ENCODE assay signal across 21 cellular contexts in the genomic region with DNA sequence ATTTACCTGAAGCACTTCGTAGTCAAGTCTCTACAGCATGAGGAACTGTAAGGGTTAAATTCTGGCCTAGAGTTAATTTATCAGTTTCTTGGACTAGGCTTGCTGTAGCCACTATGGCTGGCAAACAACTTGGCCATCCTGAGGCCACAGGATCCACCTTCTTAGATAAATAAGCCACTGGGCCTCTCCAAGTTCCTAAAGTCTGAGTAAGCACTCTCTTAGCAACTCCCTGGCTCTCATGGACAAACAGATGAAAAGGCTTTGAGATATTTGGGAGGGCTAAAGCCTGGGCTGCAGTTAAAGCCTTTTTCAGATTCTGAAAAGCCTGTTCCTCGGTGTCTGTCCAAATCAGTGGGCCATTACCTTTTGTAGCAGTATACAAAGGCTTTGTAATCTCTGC.
DNase-seq lines count a peak whose midpoint lies in the region; ATAC-seq and TF ChIP-seq lines count a peak whose summit lies in the region.
"Had no signal": no experiment of that assay in that cellular context is flagged by ENCODE, and none has a peak within 500 bp of the region (broad histone marks: within the 10 kb centered on the region; RNA-seq: fewer than 3 reads in every experiment).

No MANE protein-coding gene starts in this region.

- no peak for TF ChIP-seq CTCF in esophagus muscularis mucosa (IDR thresholded peaks at IDR 0.05)

- peaks cover 0 to 62% (median 0%) of the 10 kb centered on the region in 4 donors for H3K27me3 ChIP-seq in esophagus muscularis mucosa

- peaks cover 17% of the 10 kb centered on the region for H3K4me1 Mint-ChIP-seq in activated naive CD4-positive, alpha-beta T cell treated with anti-CD3 and anti-CD28 coated beads for 36 hours (ENCODE audit: low read depth)
- H3K4me1 Mint-ChIP-seq in activated CD4-positive, alpha-beta memory T cell treated with anti-CD3 and anti-CD28 coated beads, Interleukin-2, amount 10 ng/mL, durations not matched to agents 7 days and 5 days = peaks cover 9% of the 10 kb centered on the region
- H3K4me1 Mint-ChIP-seq: B cell had no signal

- H3K36me3 Mint-ChIP-seq in activated naive CD4-positive, alpha-beta T cell treated with anti-CD3 and anti-CD28 coated beads for 36 hours (ENCODE audit: low read depth) = no peaks in the 10 kb centered on the region
- peaks cover 0 to 8% of the 10 kb centered on the region in 2 donors for H3K36me3 Mint-ChIP-seq in activated naive CD4-positive, alpha-beta T cell treated with anti-CD3 and anti-CD28 coated beads, Interleukin-2, amount 50 U/mL, for 72 hours
- no peaks in the 10 kb centered on the region for H3K36me3 Mint-ChIP-seq in activated CD4-positive, alpha-beta memory T cell treated with anti-CD3 and anti-CD28 coated beads, Interleukin-2, amount 10 ng/mL, durations not matched to agents 7 days and 5 days (ENCODE audit: low read depth)
- H3K36me3 Mint-ChIP-seq: CD4-positive, alpha-beta memory T cell had no signal

- H3K4me3 ChIP-seq in esophagus muscularis mucosa = no peak overlapping the region
- H3K4me3 ChIP-seq: SK-N-MC had no signal

- DNase-seq in activated naive CD4-positive, alpha-beta T cell treated with anti-CD3 and anti-CD28 coated beads for 36 hours = no peak
- no peak for DNase-seq in activated naive CD4-positive, alpha-beta T cell treated with anti-CD3 and anti-CD28 coated beads, Interleukin-2, amount 50 U/mL, for 72 hours (ENCODE audit: low spot score in 2 of 2)
- DNase-seq in LoVo (ENCODE audit: low spot score) (peak; percentile 73), esophagus muscularis mucosa (ENCODE audit: extremely low spot score) (peak; percentile 55), NCI-H2171 treated with DMSO at 0.1 percent for 48 hours (lab: John Stamatoyannopoulos, UW) (no peak)
- no peak for DNase-seq in activated CD8-positive, alpha-beta memory T cell treated with anti-CD3 and anti-CD28 coated beads, Interleukin-2, amount 50 U/mL, for 4 hours
- no peak for DNase-seq in activated CD4-positive, alpha-beta memory T cell treated with anti-CD3 and anti-CD28 coated beads, Interleukin-2, amount 10 ng/mL, durations not matched to agents 7 days and 5 days
- DNase-seq: CD4-positive, alpha-beta memory T cell; DMS53; GOT3; MM.1S; NCI-H1092; NCI-H146; NCI-H2029 treated with DMSO at 0.1 percent for 48 hours; NCI-H2171; NCI-H446 treated with DMSO at 0.1 percent for 48 hours; NCI-H69 had no signal

- CTCF ChIA-PET in activated naive CD4-positive, alpha-beta T cell treated with anti-CD3 and anti-CD28 coated beads for 36 hours (lab: Charles Lee) = interaction anchor here (0.5 to 3.2 kb wide), 14 partner anchors 9 to 161 kb away, joined by 3 to 22 read pairs (median 4); no protein-coding TSS in a partner anchor
- CTCF ChIA-PET in activated CD4-positive, alpha-beta memory T cell treated with anti-CD3 and anti-CD28 coated beads, Interleukin-2, amount 10 ng/mL, durations not matched to agents 7 days and 5 days (lab: Charles Lee) = interaction anchor here (1.6 to 2.3 kb wide), 4 partner anchors 9 to 32 kb away, joined by 7 to 25 read pairs (median 8); no protein-coding TSS in a partner anchor

- H3K4me3 Mint-ChIP-seq in activated naive CD4-positive, alpha-beta T cell treated with anti-CD3 and anti-CD28 coated beads for 36 hours = peak overlapping the region; percentile 71
- no peak overlapping the region for H3K4me3 Mint-ChIP-seq in activated CD4-positive, alpha-beta memory T cell treated with anti-CD3 and anti-CD28 coated beads, Interleukin-2, amount 10 ng/mL, durations not matched to agents 7 days and 5 days
- H3K4me3 Mint-ChIP-seq: B cell had no signal

- H3K4me1 ChIP-seq in esophagus muscularis mucosa = no peaks in the 10 kb centered on the region

- peaks cover 22% of the 10 kb centered on the region for H3K27me3 Mint-ChIP-seq in activated naive CD4-positive, alpha-beta T cell treated with anti-CD3 and anti-CD28 coated beads for 36 hours (ENCODE audit: low read depth)
- H3K27me3 Mint-ChIP-seq in activated CD4-positive, alpha-beta memory T cell treated with anti-CD3 and anti-CD28 coated beads, Interleukin-2, amount 10 ng/mL, durations not matched to agents 7 days and 5 days = peaks cover 63% of the 10 kb centered on the region

- H3K9me3 Mint-ChIP-seq in activated naive CD4-positive, alpha-beta T cell treated with anti-CD3 and anti-CD28 coated beads for 36 hours = no peaks in the 10 kb centered on the region
- H3K9me3 Mint-ChIP-seq in activated naive CD4-positive, alpha-beta T cell treated with anti-CD3 and anti-CD28 coated beads, Interleukin-2, amount 50 U/mL, for 72 hours = no peaks in the 10 kb centered on the region
- no peaks in the 10 kb centered on the region for H3K9me3 Mint-ChIP-seq in activated CD4-positive, alpha-beta memory T cell treated with anti-CD3 and anti-CD28 coated beads, Interleukin-2, amount 10 ng/mL, durations not matched to agents 7 days and 5 days

- intact Hi-C loops in activated naive CD4-positive, alpha-beta T cell treated with anti-CD3 and anti-CD28 coated beads for 36 hours (cut with micrococcal nuclease) = no loop called here
- intact Hi-C loops in esophagus muscularis mucosa (cut with DNase I) = no loop called here

- no peak for TF ChIP-seq EP300 in esophagus muscularis mucosa (IDR thresholded peaks at IDR 0.05)

- H3K27ac Mint-ChIP-seq in activated naive CD4-positive, alpha-beta T cell treated with anti-CD3 and anti-CD28 coated beads for 36 hours = no peak overlapping the region
- H3K27ac Mint-ChIP-seq in activated naive CD4-positive, alpha-beta T cell treated with anti-CD3 and anti-CD28 coated beads, Interleukin-2, amount 50 U/mL, for 72 hours = no peak overlapping the region
- no peak overlapping the region for H3K27ac Mint-ChIP-seq in activated CD4-positive, alpha-beta memory T cell treated with anti-CD3 and anti-CD28 coated beads, Interleukin-2, amount 10 ng/mL, durations not matched to agents 7 days and 5 days
- H3K27ac Mint-ChIP-seq: B cell had no signal

- no peak for TF ChIP-seq POLR2A in esophagus muscularis mucosa (IDR thresholded peaks at IDR 0.05; ENCODE audit: low read depth)

- no peaks in the 10 kb centered on the region for H3K9me3 ChIP-seq in esophagus muscularis mucosa

- POLR2A ChIA-PET in activated CD4-positive, alpha-beta memory T cell treated with anti-CD3 and anti-CD28 coated beads, Interleukin-2, amount 10 ng/mL, durations not matched to agents 7 days and 5 days (lab: Charles Lee) = no interaction called here

- no peak for ATAC-seq in activated naive CD4-positive, alpha-beta T cell treated with anti-CD3 and anti-CD28 coated beads, Interleukin-2, amount 50 U/mL, for 72 hours
- ATAC-seq: Right ventricle myocardium inferior had no signal

- no peak overlapping the region for H3K27ac ChIP-seq in esophagus muscularis mucosa (replicated peaks in 1 of 4)
- H3K27ac ChIP-seq: KMS-11, SK-N-MC had no signal

- 54% methylated on average over 2 of the region's 2 CpGs for WGBS in esophagus muscularis mucosa

- H3K36me3 ChIP-seq in esophagus muscularis mucosa = no peaks in the 10 kb centered on the region

Comparison
In these comparisons a context has a peak if more than half of its experiments do, and no peak if none do; other contexts are left out.
1. DNase-seq: peak in LoVo (single experiment) and esophagus muscularis mucosa (single experiment); none in activated naive CD4-positive, alpha-beta T cell treated with anti-CD3 and anti-CD28 coated beads for 36 hours (single experiment), activated naive CD4-positive, alpha-beta T cell treated with anti-CD3 and anti-CD28 coated beads, Interleukin-2, amount 50 U/mL, for 72 hours (0 of 2), activated CD8-positive, alpha-beta memory T cell treated with anti-CD3 and anti-CD28 coated beads, Interleukin-2, amount 50 U/mL, for 4 hours (single experiment), activated CD4-positive, alpha-beta memory T cell treated with anti-CD3 and anti-CD28 coated beads, Interleukin-2, amount 10 ng/mL, durations not matched to agents 7 days and 5 days (single experiment) and NCI-H2171 treated with DMSO at 0.1 percent for 48 hours (single experiment).